In genomic region chr10:91591792-91592165, GRCh38 we compare ENCODE assay signal across 15 cellular contexts. TPM values are rescaled to one million over a fixed set of nuclear protein-coding genes. Genes with fewer than 3 reads are reported as not detected.
DNase-seq lines count a peak whose midpoint lies in the region; TF ChIP-seq lines count a peak whose summit lies in the region.
"Had no signal": no experiment of that assay in that cellular context is flagged by ENCODE, and none has a peak within 500 bp of the region (broad histone marks: within the 10 kb centered on the region; RNA-seq: fewer than 3 reads in every experiment).

No MANE protein-coding gene starts in this region.

- H3K36me3 Mint-ChIP-seq in mesothelial cell of epicardium = no peaks in the 10 kb centered on the region
- no peaks in the 10 kb centered on the region for H3K36me3 Mint-ChIP-seq in endothelial cell (ENCODE audit: low read depth, unreplicated experiment)
- H3K36me3 Mint-ChIP-seq: CD4-positive, CD25-positive, alpha-beta regulatory T cell; immature natural killer cell; neural progenitor cell had no signal

- H3K4me1 Mint-ChIP-seq in mesothelial cell of epicardium (peaks cover 83% of the 10 kb centered on the region), endothelial cell (ENCODE audit: unreplicated experiment) (no peaks in the 10 kb centered on the region)
- H3K4me1 Mint-ChIP-seq: CD4-positive, CD25-positive, alpha-beta regulatory T cell; immature natural killer cell; neural progenitor cell had no signal

- POLR2A ChIA-PET in RWPE1 (lab: Yijun Ruan, JAX; ENCODE audit: low non-redundant PET) = no interaction called here

- CTCF ChIA-PET in RWPE1 (lab: Yijun Ruan, JAX) = interaction anchor here (0.6 kb wide), 1 partner anchor 324 kb away, joined by 3 read pairs; no protein-coding TSS in a partner anchor

- H3K9me3 Mint-ChIP-seq in mesothelial cell of epicardium (no peaks in the 10 kb centered on the region), endothelial cell (ENCODE audit: unreplicated experiment) (no peaks in the 10 kb centered on the region)
- H3K9me3 Mint-ChIP-seq: immature natural killer cell, neural progenitor cell had no signal

- peaks cover 8 to 39% (median 33%) of the 10 kb centered on the region in 5 donors for H3K4me1 ChIP-seq in subcutaneous abdominal adipose tissue (ENCODE audit: control insufficient read depth in 5 of 5, insufficient read depth in 5 of 5, low read length in 5 of 5)
- H3K4me1 ChIP-seq: neural progenitor cell had no signal

- H3K27me3 Mint-ChIP-seq in mesothelial cell of epicardium (ENCODE audit: low read depth) = no peaks in the 10 kb centered on the region
- no peaks in the 10 kb centered on the region for H3K27me3 Mint-ChIP-seq in endothelial cell (ENCODE audit: unreplicated experiment)

- H3K4me3 Mint-ChIP-seq in mesothelial cell of epicardium = no peak overlapping the region
- no peak overlapping the region for H3K4me3 Mint-ChIP-seq in endothelial cell (ENCODE audit: unreplicated experiment)
- H3K4me3 Mint-ChIP-seq: CD4-positive, CD25-positive, alpha-beta regulatory T cell; immature natural killer cell; neural progenitor cell had no signal

- H3K4me3 ChIP-seq in dorsolateral prefrontal cortex (no peak overlapping the region), subcutaneous abdominal adipose tissue (ENCODE audit: low read depth in 1 of 5, low read length in 5 of 5) (no peak overlapping the region)
- H3K4me3 ChIP-seq: neural progenitor cell had no signal

- intact Hi-C loops in dorsolateral prefrontal cortex (cut with DNase I) = no loop called here

- TF ChIP-seq CTCF in RWPE1 (conservative IDR thresholded peaks at IDR 0.05; ENCODE audit: low read depth) (no peak), dorsolateral prefrontal cortex (IDR thresholded peaks at IDR 0.05 in 54 of 56, conservative IDR thresholded peaks at IDR 0.05 in 2 of 56; ENCODE audit: low read depth in 1 of 56, partially characterized antibody in 56 of 56) (no peak), mesothelial cell of epicardium (IDR thresholded peaks at IDR 0.05; ENCODE audit: unreplicated experiment) (no peak), endothelial cell (IDR thresholded peaks at IDR 0.05; ENCODE audit: unreplicated experiment) (no peak)

- H3K27me3 ChIP-seq in dorsolateral prefrontal cortex (no peaks in the 10 kb centered on the region), subcutaneous abdominal adipose tissue (ENCODE audit: control insufficient read depth in 5 of 5, insufficient read depth in 4 of 5, low read length in 5 of 5) (no peaks in the 10 kb centered on the region)
- H3K27me3 ChIP-seq: neural progenitor cell had no signal

- no peaks in the 10 kb centered on the region for H3K36me3 ChIP-seq in subcutaneous abdominal adipose tissue (ENCODE audit: control insufficient read depth in 5 of 5, insufficient read depth in 5 of 5, low read length in 5 of 5)
- H3K36me3 ChIP-seq: neural progenitor cell had no signal

- H3K9me3 ChIP-seq in subcutaneous abdominal adipose tissue (ENCODE audit: control insufficient read depth in 5 of 5, low read length in 5 of 5) = no peaks in the 10 kb centered on the region

- DNase-seq in RWPE1 (ENCODE audit: low spot score) = no peak
- no peak for DNase-seq in dorsolateral prefrontal cortex
- DNase-seq in mesothelial cell of epicardium (ENCODE audit: low spot score in 2 of 2, unreplicated experiment in 2 of 2) = no peak
- DNase-seq in NCI-H82 (lab: John Stamatoyannopoulos, UW) = no peak
- no peak for DNase-seq in endothelial cell (ENCODE audit: low spot score)
- DNase-seq in effector CD4-positive, alpha-beta T cell = no peak
- no peak for DNase-seq in epidermal melanocyte (ENCODE audit: insufficient read length, low spot score)
- DNase-seq: activated CD4-positive, alpha-beta T cell treated with anti-CD3 and anti-CD28 coated beads for 1 hour; activated T-cell treated with anti-CD3 and anti-CD28 coated beads, Interleukin-2, amount 50 U/mL, for 48 hours; CD4-positive, CD25-positive, alpha-beta regulatory T cell; immature natural killer cell; NCI-H1930; stimulated activated CD4-positive, alpha-beta T cell treated with anti-CD3 and anti-CD28 coated beads, Interleukin-1b, Interleukin-23, amount 100 ng/mL, for 48 hours had no signal

- H3K9ac ChIP-seq in subcutaneous abdominal adipose tissue (ENCODE audit: low read length in 5 of 5) = no peak overlapping the region
- H3K9ac ChIP-seq: neural progenitor cell had no signal

- H3K27ac ChIP-seq in RWPE1 = peak overlapping the region; percentile 82; the same call in 1 of the 2 replicates
- H3K27ac ChIP-seq in dorsolateral prefrontal cortex = peak overlapping the region in 52 of 59 donors; percentile 11 to 88 (median 68)
- peak overlapping the region; percentile 24 for H3K27ac ChIP-seq in subcutaneous abdominal adipose tissue (ENCODE audit: low read depth, low read length)
- H3K27ac ChIP-seq: neural progenitor cell had no signal

- peak overlapping the region; percentile 85 for H3K27ac Mint-ChIP-seq in mesothelial cell of epicardium
- H3K27ac Mint-ChIP-seq in endothelial cell (ENCODE audit: unreplicated experiment) = no peak overlapping the region
- H3K27ac Mint-ChIP-seq: immature natural killer cell, neural progenitor cell had no signal

RNA-seq across cellular contexts. Expression of gene PPP1R3C, which starts 41.1 kb away (rescaled TPM):
- total RNA-seq in dorsolateral prefrontal cortex (100 to 1,000 TPM in 2 of 120 experiments, 10 to 100 TPM in 118; 20.8 to 122 (median 43.9) TPM), mesothelial cell of epicardium (9.2 to 9.9 TPM (median 9.7 TPM) in 3 replicates), endothelial cell (ENCODE audit: unreplicated experiment) (0.31 TPM)
- total RNA-seq: CD4-positive, CD25-positive, alpha-beta regulatory T cell had no signal

Comparison
In these comparisons a context has a peak if more than half of its experiments do, and no peak if none do; other contexts are left out.
1. H3K27ac ChIP-seq: peak in every context shown above with its lines; median percentile 82 in RWPE1; 68 in dorsolateral prefrontal cortex; 24 in subcutaneous abdominal adipose tissue.